In the genomic region with DNA sequence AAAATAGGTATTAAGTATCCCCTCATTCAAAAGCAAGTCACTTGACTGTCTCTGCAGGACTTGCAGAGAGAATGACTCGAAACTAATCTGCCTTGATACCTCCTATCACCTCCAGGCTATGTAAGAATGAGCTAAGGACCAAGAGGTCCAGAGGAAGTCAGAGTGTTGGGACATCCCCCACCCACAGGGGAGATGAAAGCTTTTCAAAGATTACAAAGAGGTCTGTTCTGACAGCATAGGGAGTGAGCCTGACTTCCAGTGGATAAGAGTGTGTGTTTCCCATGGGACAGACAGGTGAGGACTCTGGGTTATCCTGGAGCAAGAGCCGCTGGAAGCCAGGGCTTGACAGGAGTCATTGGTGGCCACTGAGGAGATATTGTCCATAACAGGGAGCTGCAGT, we compare ENCODE assay signal across 22 cellular contexts.
A peak's percentile ranks its signal among the peaks of the same experiment; 100 is the strongest.
DNase-seq lines count a peak whose midpoint lies in the region; ATAC-seq, FAIRE-seq and TF ChIP-seq lines count a peak whose summit lies in the region.
"Had no signal": no experiment of that assay in that cellular context is flagged by ENCODE, and none has a peak within 500 bp of the region (broad histone marks: within the 10 kb centered on the region; RNA-seq: fewer than 3 reads in every experiment).

No MANE protein-coding gene starts in this region.

- no peak for TF ChIP-seq CTCF in progenitor cell of endocrine pancreas (IDR thresholded peaks at IDR 0.05; ENCODE audit: unreplicated experiment)

- H3K4me1 Mint-ChIP-seq in progenitor cell of endocrine pancreas (ENCODE audit: low read depth), result no peaks in the 10 kb centered on the region
- H3K4me1 Mint-ChIP-seq: T-cell had no signal

- no peaks in the 10 kb centered on the region for H3K9me3 Mint-ChIP-seq in progenitor cell of endocrine pancreas (ENCODE audit: low read depth)
- H3K9me3 Mint-ChIP-seq: CD4-positive, alpha-beta T cell; HFFc6 had no signal

- DNase-seq in GM12892 (ENCODE audit: insufficient read length), result no peak
- no peak for DNase-seq in progenitor cell of endocrine pancreas (ENCODE audit: low spot score, unreplicated experiment)
- DNase-seq in NCI-H187 (lab: John Stamatoyannopoulos, UW), result no peak
- DNase-seq in Right ventricle myocardium superior, result no peak
- no peak for DNase-seq in NCI-H1417 (lab: John Stamatoyannopoulos, UW)
- no peak for DNase-seq in DMS79 treated with DMSO at 0.1 percent for 48 hours (lab: John Stamatoyannopoulos, UW)
- DNase-seq: Calu3; CD4-positive, alpha-beta T cell; DMS53; HFFc6; NCI-H146; NCI-H2107; NCI-H2227 treated with DMSO at 0.1 percent for 48 hours; NCI-H524 treated with DMSO at 0.1 percent for 48 hours; Peyer's patch; SHP77; SK-N-SH; T-cell; T-helper 9 cell had no signal

- H3K27ac Mint-ChIP-seq in progenitor cell of endocrine pancreas, result peak overlapping the region; percentile 65
- H3K27ac Mint-ChIP-seq: B cell; CD4-positive, alpha-beta T cell; HFFc6; T-cell had no signal

- H3K4me3 Mint-ChIP-seq in progenitor cell of endocrine pancreas (ENCODE audit: low read depth), result no peak overlapping the region
- H3K4me3 Mint-ChIP-seq: B cell; CD4-positive, alpha-beta T cell; HFFc6; T-cell had no signal

- no peaks in the 10 kb centered on the region for H3K36me3 Mint-ChIP-seq in progenitor cell of endocrine pancreas (ENCODE audit: insufficient read depth)
- H3K36me3 Mint-ChIP-seq: T-cell had no signal

- TF ChIP-seq POLR2A in GM12892 (IDR thresholded peaks at IDR 0.05; ENCODE audit: low read depth, low read length), result no peak

- ATAC-seq in GM21786 (IDR thresholded peaks at IDR 0.05; ENCODE audit: unreplicated experiment) (peak; percentile 42), HG03342 (IDR thresholded peaks at IDR 0.05; ENCODE audit: unreplicated experiment) (peak; percentile 41), Right ventricle myocardium superior (ENCODE audit: poor library complexity) (no peak)
- ATAC-seq: T-cell had no signal

- intact Hi-C loops in Right ventricle myocardium superior (cut with DNase I), result no loop called here

- H3K27me3 Mint-ChIP-seq in progenitor cell of endocrine pancreas, result peaks cover 3% of the 10 kb centered on the region
- H3K27me3 Mint-ChIP-seq: B cell had no signal

- FAIRE-seq in GM12892 (lab: Jason Lieb, UNC), result peak; percentile 57
